13 cellular contexts compared by ENCODE assay signal in genomic region chr13:91368676-91369425, GRCh38. TPM values are rescaled to one million over a fixed set of nuclear protein-coding genes. Genes with fewer than 3 reads are reported as not detected.
DNase-seq lines count a peak whose midpoint lies in the region; ATAC-seq and TF ChIP-seq lines count a peak whose summit lies in the region.
"Had no signal": no experiment of that assay in that cellular context is flagged by ENCODE, and none has a peak within 500 bp of the region (broad histone marks: within the 10 kb centered on the region; RNA-seq: fewer than 3 reads in every experiment).

No MANE protein-coding gene starts in this region.

- H3K4me3 ChIP-seq in osteoblast (ENCODE audit: insufficient read depth, low read length), result no peak overlapping the region
- H3K4me3 ChIP-seq: MG63 had no signal

- no peaks in the 10 kb centered on the region for H3K9me3 Mint-ChIP-seq in activated T-cell treated with anti-CD3 and anti-CD28 coated beads, Interleukin-2, amount 50 U/mL, for 72 hours
- H3K9me3 Mint-ChIP-seq: CD8-positive, alpha-beta memory T cell had no signal

- H3K27ac ChIP-seq in osteoblast (ENCODE audit: low read depth, low read length), result no peak overlapping the region

- H3K4me2 ChIP-seq in osteoblast (ENCODE audit: insufficient read depth, low read length), result peak overlapping the region; percentile 24

- peaks cover 0 to 4% of the 10 kb centered on the region in 2 donors for H3K36me3 Mint-ChIP-seq in activated T-cell treated with anti-CD3 and anti-CD28 coated beads, Interleukin-2, amount 50 U/mL, for 72 hours (ENCODE audit: insufficient read depth in 2 of 2)
- H3K36me3 Mint-ChIP-seq: CD8-positive, alpha-beta memory T cell had no signal

- H3K4me3 Mint-ChIP-seq in activated T-cell treated with anti-CD3 and anti-CD28 coated beads, Interleukin-2, amount 50 U/mL, for 72 hours, result peak overlapping the region; percentile 68 to 85
- H3K4me3 Mint-ChIP-seq: CD8-positive, alpha-beta memory T cell had no signal

- H3K4me1 Mint-ChIP-seq in activated T-cell treated with anti-CD3 and anti-CD28 coated beads, Interleukin-2, amount 50 U/mL, for 72 hours (ENCODE audit: low read depth), result peaks cover 44% of the 10 kb centered on the region
- H3K4me1 Mint-ChIP-seq: CD8-positive, alpha-beta memory T cell had no signal

- peak overlapping the region; percentile 94 for H3K27ac Mint-ChIP-seq in activated T-cell treated with anti-CD3 and anti-CD28 coated beads, Interleukin-2, amount 50 U/mL, for 72 hours
- H3K27ac Mint-ChIP-seq: CD8-positive, alpha-beta memory T cell had no signal

- TF ChIP-seq CTCF in osteoblast (IDR thresholded peaks at IDR 0.05; ENCODE audit: extremely low read depth, low read depth, low read length), result no peak

- no peaks in the 10 kb centered on the region for H3K9me3 ChIP-seq in osteoblast (ENCODE audit: low read depth, low read length)
- H3K9me3 ChIP-seq: MG63 had no signal

- no peak overlapping the region for H2AFZ ChIP-seq in osteoblast (ENCODE audit: low read length)

- no peaks in the 10 kb centered on the region for H4K20me1 ChIP-seq in osteoblast (ENCODE audit: insufficient read depth, low read length)

- peaks cover 12% of the 10 kb centered on the region for H3K4me1 ChIP-seq in osteoblast (ENCODE audit: insufficient read depth, low read length)

- H3K27me3 ChIP-seq in osteoblast (ENCODE audit: insufficient read depth, low read length), result no peaks in the 10 kb centered on the region
- H3K27me3 ChIP-seq: MG63 had no signal

- H3K79me2 ChIP-seq in osteoblast (ENCODE audit: insufficient read depth, low read length), result no peaks in the 10 kb centered on the region

- peak; percentile 15 to 29 for DNase-seq in activated T-cell treated with anti-CD3 and anti-CD28 coated beads, Interleukin-2, amount 50 U/mL, for 72 hours
- DNase-seq in osteoblast (ENCODE audit: insufficient read length, low spot score, missing footprints), result no peak
- DNase-seq in cortex of kidney (lab: John Stamatoyannopoulos, UW), result no peak
- DNase-seq in T-helper 2 cell, result no peak
- no peak for DNase-seq in activated gamma-delta T cell (lab: John Stamatoyannopoulos, UW)
- DNase-seq: CD8-positive, alpha-beta memory T cell; MG63; midbrain; NCI-H2227 treated with DMSO at 0.1 percent for 48 hours had no signal

- no peaks in the 10 kb centered on the region for H3K36me3 ChIP-seq in osteoblast (ENCODE audit: insufficient read depth, low read length)
- H3K36me3 ChIP-seq: MG63 had no signal

- no peaks in the 10 kb centered on the region for H3K27me3 Mint-ChIP-seq in activated T-cell treated with anti-CD3 and anti-CD28 coated beads, Interleukin-2, amount 50 U/mL, for 72 hours (ENCODE audit: low read depth)

- peak; percentile 39 for ATAC-seq in GM21423 (IDR thresholded peaks at IDR 0.05; ENCODE audit: unreplicated experiment)
- peak; percentile 43 for ATAC-seq in HG03039 (IDR thresholded peaks at IDR 0.05; ENCODE audit: unreplicated experiment)
- peak; percentile 83 to 86 for ATAC-seq in activated T-cell treated with anti-CD3 and anti-CD28 coated beads, Interleukin-2, amount 50 U/mL, for 72 hours (replicated peaks in 1 of 2)
- ATAC-seq: HCT116 had no signal

RNA-seq across cellular contexts. Expression of gene MIR17HG, which starts 21.4 kb away (rescaled TPM):
- 10 to 100 TPM; 15.7 to 17.9 TPM for total RNA-seq in activated T-cell treated with anti-CD3 and anti-CD28 coated beads, Interleukin-2, amount 50 U/mL, for 72 hours
- total RNA-seq in osteoblast, result 3.2 and 4.0 TPM in 2 replicates

RNA-seq across cellular contexts. Expression of gene GPC5, which starts 29.6 kb away (rescaled TPM):
- under 1 TPM in 1 of 2 donors, not detected in 1; 0.14 TPM for total RNA-seq in activated T-cell treated with anti-CD3 and anti-CD28 coated beads, Interleukin-2, amount 50 U/mL, for 72 hours
- total RNA-seq in osteoblast, result 0.29 and 0.36 TPM in 2 replicates
- total RNA-seq: pulmonary artery endothelial cell had no signal

Comparison
In these comparisons a context has a peak if more than half of its experiments do, and no peak if none do; other contexts are left out.
1. DNase-seq: peak in activated T-cell treated with anti-CD3 and anti-CD28 coated beads, Interleukin-2, amount 50 U/mL, for 72 hours (2 of 2); none in osteoblast (single experiment), cortex of kidney (single experiment), T-helper 2 cell (0 of 5) and activated gamma-delta T cell (single experiment).
2. Peak in every context shown above with its lines, with median percentiles within 50 percentile points of each other: ATAC-seq.